ENCODE assay signal across 8 cellular contexts in the genomic region with DNA sequence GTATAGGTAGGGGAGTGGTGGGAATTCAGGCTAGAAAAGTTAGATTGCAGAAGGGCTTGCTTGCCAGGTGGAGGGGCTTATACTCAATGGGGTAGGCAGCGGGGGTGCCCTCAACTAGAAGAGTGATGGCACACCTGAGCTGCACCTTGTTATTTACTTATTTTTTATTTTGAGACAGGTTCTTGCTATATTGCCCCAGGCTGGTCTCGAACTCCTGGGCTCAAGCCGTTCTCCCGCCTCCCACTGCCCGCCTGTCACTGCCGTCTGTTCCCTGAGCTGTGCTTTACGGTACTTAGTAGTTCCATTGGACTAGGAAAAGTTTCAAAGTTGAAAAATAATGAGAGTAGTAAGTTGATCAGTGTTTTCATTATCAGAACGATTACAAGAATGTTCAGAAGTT. TPM values are rescaled to one million over a fixed set of nuclear protein-coding genes. Genes with fewer than 3 reads are reported as not detected.
DNase-seq lines count a peak whose midpoint lies in the region; ATAC-seq and TF ChIP-seq lines count a peak whose summit lies in the region.

No MANE protein-coding gene starts in this region.

- H3K27me3 Mint-ChIP-seq in CD4-positive, alpha-beta T cell: no peaks in the 10 kb centered on the region
- peaks cover 3% of the 10 kb centered on the region for H3K27me3 Mint-ChIP-seq in neural progenitor cell (ENCODE audit: insufficient read depth, low read depth)

- H3K4me3 ChIP-seq in MG63 (peak overlapping the region; percentile 93), duodenal mucosa (ENCODE audit: low read depth in 1 of 2, low read length in 2 of 2) (peak overlapping the region; percentile 80), neural progenitor cell (peak overlapping the region; percentile 100)

- H2AFZ ChIP-seq in neural progenitor cell (replicated peaks): no peak overlapping the region

- no peaks in the 10 kb centered on the region for H3K9me3 Mint-ChIP-seq in CD4-positive, alpha-beta T cell
- no peaks in the 10 kb centered on the region for H3K9me3 Mint-ChIP-seq in neural progenitor cell

- intact Hi-C loops in CD4-positive, alpha-beta T cell (cut with DNase I, micrococcal nuclease): loop anchor here (1.0 to 10.0 kb wide), 7 partner anchors 14 to 487 kb away; a partner anchor contains a TSS

- H3K4me1 Mint-ChIP-seq in CD4-positive, alpha-beta T cell (ENCODE audit: low read depth): peaks cover 74% of the 10 kb centered on the region
- peaks cover 42% of the 10 kb centered on the region for H3K4me1 Mint-ChIP-seq in neural progenitor cell

- peaks cover 54% of the 10 kb centered on the region for H3F3A ChIP-seq in neural progenitor cell (ENCODE audit: low read depth)

- peak overlapping the region; percentile 79 for H3K27ac ChIP-seq in CD4-positive, alpha-beta T cell (ENCODE audit: low read depth, low read length)
- H3K27ac ChIP-seq in duodenal mucosa (ENCODE audit: low read depth, low read length) (no peak overlapping the region), neural progenitor cell (peak overlapping the region; percentile 100)

- ATAC-seq in CD4-positive, alpha-beta T cell (ENCODE audit: poor library complexity): no peak
- no peak for ATAC-seq in HG03469 (IDR thresholded peaks at IDR 0.05; ENCODE audit: unreplicated experiment)

- peak overlapping the region; percentile 97 for H3K4me2 ChIP-seq in neural progenitor cell

- H3K36me3 Mint-ChIP-seq in CD4-positive, alpha-beta T cell (ENCODE audit: low read depth): peaks cover 41% of the 10 kb centered on the region
- peaks cover 9% of the 10 kb centered on the region for H3K36me3 Mint-ChIP-seq in neural progenitor cell

- CTCF ChIA-PET in CD4-positive, alpha-beta T cell (lab: Charles Lee): interaction anchor here (4.4 kb wide), 1 partner anchor 97 kb away, joined by 27 read pairs; a partner anchor contains a TSS

- peaks cover 25 to 28% of the 10 kb centered on the region in 2 donors for H3K4me1 ChIP-seq in duodenal mucosa (ENCODE audit: control insufficient read depth in 1 of 2, insufficient read depth in 2 of 2, low read length in 2 of 2)
- peaks cover 44% of the 10 kb centered on the region for H3K4me1 ChIP-seq in neural progenitor cell

- POLR2A ChIA-PET in CD4-positive, alpha-beta T cell (lab: Charles Lee): interaction anchor here (0.8 kb wide), 1 partner anchor 29 kb away, joined by 4 read pairs; no protein-coding TSS in a partner anchor

- no peaks in the 10 kb centered on the region for H3K9me3 ChIP-seq in CD4-positive, alpha-beta T cell (ENCODE audit: control insufficient read depth, low read length)
- H3K9me3 ChIP-seq in MG63: no peaks in the 10 kb centered on the region
- no peaks in the 10 kb centered on the region for H3K9me3 ChIP-seq in duodenal mucosa (ENCODE audit: control insufficient read depth in 1 of 2, low read length in 2 of 2)
- H3K9me3 ChIP-seq in neural progenitor cell (ENCODE audit: low read depth): no peaks in the 10 kb centered on the region

- TF ChIP-seq CTCF in CD4-positive, alpha-beta T cell (IDR thresholded peaks at IDR 0.05): no peak
- no peak for TF ChIP-seq CTCF in neural progenitor cell (IDR thresholded peaks at IDR 0.05)

- H3K27me3 ChIP-seq in CD4-positive, alpha-beta T cell (ENCODE audit: control insufficient read depth, insufficient read depth, low read length): no peaks in the 10 kb centered on the region
- H3K27me3 ChIP-seq in MG63: no peaks in the 10 kb centered on the region
- no peaks in the 10 kb centered on the region for H3K27me3 ChIP-seq in duodenal mucosa (ENCODE audit: control insufficient read depth in 1 of 2, insufficient read depth in 2 of 2, low read length in 2 of 2)
- no peaks in the 10 kb centered on the region for H3K27me3 ChIP-seq in neural progenitor cell

- H3K9ac ChIP-seq in duodenal mucosa (ENCODE audit: low read depth in 1 of 2, low read length in 2 of 2) (peak overlapping the region; percentile 66 to 80), neural progenitor cell (no peak overlapping the region)

- H3K36me3 ChIP-seq in MG63: peaks cover 47% of the 10 kb centered on the region
- no peaks in the 10 kb centered on the region for H3K36me3 ChIP-seq in duodenal mucosa (ENCODE audit: control insufficient read depth in 1 of 2, insufficient read depth in 2 of 2, low read length in 2 of 2)
- peaks cover 19% of the 10 kb centered on the region for H3K36me3 ChIP-seq in neural progenitor cell

- peaks cover 76% of the 10 kb centered on the region for H3K79me2 ChIP-seq in neural progenitor cell (ENCODE audit: low read depth)

- no peak for DNase-seq in CD4-positive, alpha-beta T cell
- DNase-seq in MG63 (no peak), neural progenitor cell (ENCODE audit: low spot score) (no peak), cerebellar cortex (ENCODE audit: low spot score) (no peak), pons (ENCODE audit: low spot score) (no peak), NCI-H128 (lab: John Stamatoyannopoulos, UW; ENCODE audit: unreplicated experiment) (no peak)

- peak overlapping the region; percentile 94 for H3K4me3 Mint-ChIP-seq in CD4-positive, alpha-beta T cell
- peak overlapping the region; percentile 91 for H3K4me3 Mint-ChIP-seq in neural progenitor cell

- H4K20me1 ChIP-seq in neural progenitor cell (ENCODE audit: low read depth): peaks cover 50% of the 10 kb centered on the region

- H3K27ac Mint-ChIP-seq in CD4-positive, alpha-beta T cell: peak overlapping the region; percentile 90
- H3K27ac Mint-ChIP-seq in neural progenitor cell: peak overlapping the region; percentile 73

RNA-seq across cellular contexts. Expression of a gene that starts 2.0 kb away (rescaled TPM):
- total RNA-seq in CD4-positive, alpha-beta T cell: 10 to 100 TPM; 44.2 to 50.1 TPM
- 5.9 and 9.5 TPM in 2 replicates for total RNA-seq in MG63 (2014; rRNA removed; shearing (Covaris generic); ENCODE audit: low replicate concordance)
- 48.2 and 59.1 TPM in 2 replicates for total RNA-seq in neural progenitor cell (ENCODE audit: low replicate concordance)
